In genomic region chr20:38032585-38033329, GRCh38 we compare ENCODE assay signal across 8 cellular contexts. TPM values are rescaled to one million over a fixed set of nuclear protein-coding genes. Genes with fewer than 3 reads are reported as not detected.
DNase-seq lines count a peak whose midpoint lies in the region; ATAC-seq lines count a peak whose summit lies in the region.

No MANE protein-coding gene starts in this region.

- H3K27ac ChIP-seq in iPS-18a (ENCODE audit: low read length): peak overlapping the region; percentile 92

- peaks cover 60% of the 10 kb centered on the region for H3K36me3 Mint-ChIP-seq in activated naive CD8-positive, alpha-beta T cell treated with anti-CD3 and anti-CD28 coated beads for 36 hours

- H3K4me1 Mint-ChIP-seq in activated naive CD8-positive, alpha-beta T cell treated with anti-CD3 and anti-CD28 coated beads for 36 hours: peaks cover 59% of the 10 kb centered on the region

- H3K4me3 Mint-ChIP-seq in activated naive CD8-positive, alpha-beta T cell treated with anti-CD3 and anti-CD28 coated beads for 36 hours: peak overlapping the region; percentile 98

- H3K27ac Mint-ChIP-seq in activated naive CD8-positive, alpha-beta T cell treated with anti-CD3 and anti-CD28 coated beads for 36 hours: peak overlapping the region; percentile 98

- no peaks in the 10 kb centered on the region for H3K27me3 ChIP-seq in iPS-18a (ENCODE audit: control insufficient read depth, insufficient read depth, low read length)

- H3K27me3 Mint-ChIP-seq in activated naive CD8-positive, alpha-beta T cell treated with anti-CD3 and anti-CD28 coated beads for 36 hours: no peaks in the 10 kb centered on the region

- H3K4me1 ChIP-seq in iPS-18a (ENCODE audit: control insufficient read depth, low read depth, low read length): peaks cover 21% of the 10 kb centered on the region

- in situ Hi-C loops in KBM-7 (cut with MboI; ENCODE audit: low pct_unique_long_range_greater_than_20kb, low sequenced_read_pairs): no loop called here

- peak overlapping the region; percentile 93 for H3K9ac ChIP-seq in iPS-18a (ENCODE audit: low read length)

- no peaks in the 10 kb centered on the region for H3K9me3 Mint-ChIP-seq in activated naive CD8-positive, alpha-beta T cell treated with anti-CD3 and anti-CD28 coated beads for 36 hours

- peak overlapping the region; percentile 85 for H3K4me3 ChIP-seq in iPS-18a (ENCODE audit: low read length)

- peak; percentile 28 to 52 for DNase-seq in NCI-H2081 (lab: John Stamatoyannopoulos, UW)
- no peak for DNase-seq in NCI-H2081 treated with DMSO at 0.1 percent for 48 hours (lab: John Stamatoyannopoulos, UW)
- peak; percentile 7 for DNase-seq in KBM-7
- DNase-seq in activated naive CD8-positive, alpha-beta T cell treated with anti-CD3 and anti-CD28 coated beads for 36 hours: peak; percentile 66
- peak in 2 of 3 donors; percentile 3 for DNase-seq in stimulated activated CD4-positive, alpha-beta T cell treated with anti-CD3 and anti-CD28 coated beads, TNF-alpha, amount 100 ng/mL, for 1 hour (ENCODE audit: low read depth in 3 of 3, low spot score in 1 of 3)
- no peak for DNase-seq in DMS153 (lab: John Stamatoyannopoulos, UW)

- H3K9me3 ChIP-seq in iPS-18a (ENCODE audit: control insufficient read depth, low read depth, low read length): no peaks in the 10 kb centered on the region

- peaks cover 14% of the 10 kb centered on the region for H3K36me3 ChIP-seq in iPS-18a (ENCODE audit: control insufficient read depth, low read depth, low read length)

- ATAC-seq in GM21717 (IDR thresholded peaks at IDR 0.05; ENCODE audit: unreplicated experiment): peak; percentile 41

RNA-seq across cellular contexts. Expression of gene TTI1, which starts 0.5 kb away (rescaled TPM):
- 10 to 100 TPM; 38.1 to 40.7 TPM for total RNA-seq in activated naive CD8-positive, alpha-beta T cell treated with anti-CD3 and anti-CD28 coated beads for 36 hours

RNA-seq across cellular contexts. Expression of gene RPRD1B, which starts 0.8 kb away (rescaled TPM):
- 10 to 100 TPM; 37.6 to 42.7 TPM for total RNA-seq in activated naive CD8-positive, alpha-beta T cell treated with anti-CD3 and anti-CD28 coated beads for 36 hours

Comparison
In these comparisons a context has a peak if more than half of its experiments do, and no peak if none do; other contexts are left out.
1. DNase-seq: peak in NCI-H2081 (2 of 2), KBM-7 (single experiment), activated naive CD8-positive, alpha-beta T cell treated with anti-CD3 and anti-CD28 coated beads for 36 hours (single experiment) and stimulated activated CD4-positive, alpha-beta T cell treated with anti-CD3 and anti-CD28 coated beads, TNF-alpha, amount 100 ng/mL, for 1 hour (2 of 3); none in NCI-H2081 treated with DMSO at 0.1 percent for 48 hours (single experiment) and DMS153 (single experiment).